In genomic region chr2:187382131-187382530, GRCh38 we compare ENCODE assay signal across 16 cellular contexts.
DNase-seq lines count a peak whose midpoint lies in the region; ATAC-seq and TF ChIP-seq lines count a peak whose summit lies in the region.
"Had no signal": no experiment of that assay in that cellular context is flagged by ENCODE, and none has a peak within 500 bp of the region (broad histone marks: within the 10 kb centered on the region; RNA-seq: fewer than 3 reads in every experiment).

No MANE protein-coding gene starts in this region.

- no peak overlapping the region for H3K4me3 ChIP-seq in AG10803 (ENCODE audit: low read length)
- H3K4me3 ChIP-seq in adipocyte (ENCODE audit: low read length) = no peak overlapping the region
- no peak overlapping the region for H3K4me3 ChIP-seq in fibroblast of the aortic adventitia (ENCODE audit: low read depth, low read length)
- no peak overlapping the region for H3K4me3 ChIP-seq in psoas muscle

- H3K36me3 ChIP-seq in adipocyte (ENCODE audit: control insufficient read depth, insufficient read depth, low read length, severe bottlenecking) = peaks cover 3% of the 10 kb centered on the region
- no peaks in the 10 kb centered on the region for H3K36me3 ChIP-seq in psoas muscle (ENCODE audit: insufficient read depth in 1 of 2, low read depth in 1 of 2)

- peak; percentile 38 for DNase-seq in AG10803 (ENCODE audit: low read depth)
- DNase-seq in GM03348 (ENCODE audit: low spot score) = peak; percentile 19
- DNase-seq in adipocyte (ENCODE audit: low read depth) = peak; percentile 63
- peak; percentile 53 for DNase-seq in fibroblast of the aortic adventitia (ENCODE audit: low read depth)
- DNase-seq in SIG-M5 (lab: John Stamatoyannopoulos, UW) = no peak
- no peak for DNase-seq in DMS79 (lab: John Stamatoyannopoulos, UW)
- no peak for DNase-seq in psoas muscle
- DNase-seq: 8988T; C1 segment of cervical spinal cord; CD4-positive, alpha-beta T cell; DMS79 treated with DMSO at 0.1 percent for 48 hours; GF-D8; GOT3; H9; IMR-90 had no signal

- intact Hi-C loops in psoas muscle (cut with DNase I) = no loop called here

- H3K9ac ChIP-seq in adipocyte (ENCODE audit: low read length) = no peak overlapping the region

- TF ChIP-seq CTCF in AG10803 (conservative IDR thresholded peaks at IDR 0.05; ENCODE audit: low read length) = no peak
- TF ChIP-seq CTCF in fibroblast of the aortic adventitia (IDR thresholded peaks at IDR 0.05; ENCODE audit: insufficient read depth, low read length) = no peak
- no peak for TF ChIP-seq CTCF in psoas muscle (IDR thresholded peaks at IDR 0.05)

- H3K27me3 ChIP-seq in adipocyte (replicated peaks; ENCODE audit: control insufficient read depth, insufficient read depth, low read length) (no peaks in the 10 kb centered on the region), psoas muscle (ENCODE audit: insufficient read depth in 3 of 3, low read length in 2 of 3) (no peaks in the 10 kb centered on the region)

- H3K4me1 ChIP-seq in adipocyte (ENCODE audit: control insufficient read depth, insufficient read depth, low read length) (peaks cover 32% of the 10 kb centered on the region), psoas muscle (no peaks in the 10 kb centered on the region)

- H3K9me3 ChIP-seq in adipocyte (ENCODE audit: control insufficient read depth, low read length) (no peaks in the 10 kb centered on the region), psoas muscle (no peaks in the 10 kb centered on the region)

- ATAC-seq in GM21825 (IDR thresholded peaks at IDR 0.05; ENCODE audit: unreplicated experiment) = no peak
- no peak for ATAC-seq in psoas muscle

- no peak overlapping the region for H3K27ac ChIP-seq in psoas muscle

Comparison
In these comparisons a context has a peak if more than half of its experiments do, and no peak if none do; other contexts are left out.
1. DNase-seq: peak in AG10803 (single experiment), GM03348 (single experiment), adipocyte (single experiment) and fibroblast of the aortic adventitia (single experiment); none in SIG-M5 (single experiment), DMS79 (single experiment) and psoas muscle (0 of 2).